Comparison of ENCODE assay signal across 23 cellular contexts in genomic region chr3:30501526-30501925, GRCh38.
"Had no signal": no experiment of that assay in that cellular context is flagged by ENCODE, and none has a peak within 500 bp of the region (broad histone marks: within the 10 kb centered on the region; RNA-seq: fewer than 3 reads in every experiment).

No MANE protein-coding gene starts in this region.

- H3K27me3 ChIP-seq: body of pancreas, testis had no signal

- H3K27ac ChIP-seq: body of pancreas, lower lobe of right lung, psoas muscle, testis, WERI-Rb-1 had no signal

- DNase-seq: activated CD4-positive, alpha-beta T cell treated with anti-CD3 and anti-CD28 coated beads for 48 hours; activated effector memory CD4-positive, alpha-beta T cell treated with Interleukin-2 at 50 U/mL for 16 hours; activated T-cell treated with anti-CD3 and anti-CD28 coated beads for 4 hours; amniotic stem cell; body of pancreas; dermis blood vessel endothelial cell; endodermal cell; hypothalamus; left cardiac atrium; lower lobe of right lung; occipital lobe; psoas muscle; stimulated activated CD4-positive, alpha-beta T cell treated with anti-CD3 and anti-CD28 coated beads, Interleukin-2, amount 100 ng/mL, for 48 hours; stimulated activated naive CD8-positive, alpha-beta T cell treated with anti-CD3 and anti-CD28 coated beads, Interleukin-15, amount 100 ng/mL, for 72 hours; T-helper 1 cell; testis; WERI-Rb-1 had no signal

- H3K27ac Mint-ChIP-seq: endodermal cell, nephron had no signal

- H3K4me3 ChIP-seq: body of pancreas, lower lobe of right lung, psoas muscle, testis had no signal

- H3K27me3 Mint-ChIP-seq: activated naive CD4-positive, alpha-beta T cell treated with anti-CD3 and anti-CD28 coated beads, Interleukin-2, amount 50 U/mL, for 24 hours; stimulated activated naive CD8-positive, alpha-beta T cell treated with anti-CD3 and anti-CD28 coated beads, Interleukin-15, amount 100 ng/mL, for 72 hours had no signal

- FAIRE-seq: urothelium cell line had no signal

- ATAC-seq: body of pancreas, esophagus mucosa, left cardiac atrium, lower lobe of right lung, psoas muscle, sciatic nerve had no signal

- H3K9me3 ChIP-seq: body of pancreas, lower lobe of right lung, psoas muscle, testis had no signal

- H3K9me3 Mint-ChIP-seq: activated naive CD4-positive, alpha-beta T cell treated with anti-CD3 and anti-CD28 coated beads, Interleukin-2, amount 50 U/mL, for 24 hours; central memory CD8-positive, alpha-beta T cell had no signal

- H3K36me3 ChIP-seq: lower lobe of right lung, WERI-Rb-1 had no signal

- H3K4me1 ChIP-seq: body of pancreas, lower lobe of right lung had no signal

- H3K4me3 Mint-ChIP-seq: activated naive CD4-positive, alpha-beta T cell treated with anti-CD3 and anti-CD28 coated beads, Interleukin-2, amount 50 U/mL, for 24 hours; central memory CD8-positive, alpha-beta T cell; endodermal cell; nephron; stimulated activated naive CD8-positive, alpha-beta T cell treated with anti-CD3 and anti-CD28 coated beads, Interleukin-15, amount 100 ng/mL, for 72 hours had no signal

- H3K4me1 Mint-ChIP-seq: endodermal cell had no signal
